In genomic region chr15:92820233-92821021, GRCh38 we compare ENCODE assay signal across 8 cellular contexts.
A peak's percentile ranks its signal among the peaks of the same experiment; 100 is the strongest.
DNase-seq lines count a peak whose midpoint lies in the region; TF ChIP-seq lines count a peak whose summit lies in the region.

No MANE protein-coding gene starts in this region.

- H3K4me3 Mint-ChIP-seq in HFFc6, result peak overlapping the region; percentile 90
- peak overlapping the region; percentile 79 for H3K4me3 Mint-ChIP-seq in activated naive CD4-positive, alpha-beta T cell treated with anti-CD3 and anti-CD28 coated beads for 36 hours

- H3K27me3 Mint-ChIP-seq in HFFc6 (ENCODE audit: insufficient read depth), result no peaks in the 10 kb centered on the region; the same call in 1 of the 2 replicates
- no peaks in the 10 kb centered on the region for H3K27me3 Mint-ChIP-seq in activated naive CD4-positive, alpha-beta T cell treated with anti-CD3 and anti-CD28 coated beads for 36 hours (ENCODE audit: low read depth)

- no peaks in the 10 kb centered on the region for H3K36me3 Mint-ChIP-seq in HFFc6 (ENCODE audit: low read depth)
- no peaks in the 10 kb centered on the region for H3K36me3 Mint-ChIP-seq in activated naive CD4-positive, alpha-beta T cell treated with anti-CD3 and anti-CD28 coated beads for 36 hours (ENCODE audit: low read depth)

- intact Hi-C loops in activated naive CD4-positive, alpha-beta T cell treated with anti-CD3 and anti-CD28 coated beads for 36 hours (cut with micrococcal nuclease), result loop anchor here (1.0 to 2.0 kb wide), 4 partner anchors 11 to 80 kb away; partner anchors contain the start of gene CHD2

- CTCF ChIA-PET in activated naive CD4-positive, alpha-beta T cell treated with anti-CD3 and anti-CD28 coated beads for 36 hours (lab: Charles Lee), result interaction anchor here (1.0 to 3.2 kb wide), 6 partner anchors 10 to 17 kb away, joined by 3 to 12 read pairs (median 7); no protein-coding TSS in a partner anchor

- H3K27me3 ChIP-seq in GM06990 (replicated peaks; ENCODE audit: control insufficient read depth, insufficient read depth, low read length), result no peaks in the 10 kb centered on the region
- no peaks in the 10 kb centered on the region for H3K27me3 ChIP-seq in suprapubic skin

- TF ChIP-seq EP300 in suprapubic skin (IDR thresholded peaks at IDR 0.05), result no peak

- H3K9me3 Mint-ChIP-seq in HFFc6, result no peaks in the 10 kb centered on the region
- H3K9me3 Mint-ChIP-seq in activated naive CD4-positive, alpha-beta T cell treated with anti-CD3 and anti-CD28 coated beads for 36 hours, result no peaks in the 10 kb centered on the region

- peak overlapping the region; percentile 88 for H3K27ac ChIP-seq in suprapubic skin

- H3K4me3 ChIP-seq in GM06990 (replicated peaks; ENCODE audit: low read depth, low read length) (peak overlapping the region; percentile 69), suprapubic skin (peak overlapping the region; percentile 46)

- peaks cover 52% of the 10 kb centered on the region for H3K4me1 Mint-ChIP-seq in HFFc6 (ENCODE audit: low read depth)
- H3K4me1 Mint-ChIP-seq in activated naive CD4-positive, alpha-beta T cell treated with anti-CD3 and anti-CD28 coated beads for 36 hours (ENCODE audit: low read depth), result peaks cover 73% of the 10 kb centered on the region

- peak; percentile 90 for DNase-seq in GM06990 (ENCODE audit: extremely low read depth, insufficient read length)
- DNase-seq in HFFc6, result peak; percentile 78
- DNase-seq in MV-4-11 (lab: John Stamatoyannopoulos, UW), result peak; percentile 78
- peak; percentile 90 for DNase-seq in SK-MEL-5 (ENCODE audit: low read depth, low spot score)
- DNase-seq in activated naive CD4-positive, alpha-beta T cell treated with anti-CD3 and anti-CD28 coated beads for 36 hours, result peak; percentile 91
- peak; percentile 93 for DNase-seq in germinal center (ENCODE audit: low spot score)
- DNase-seq in occipital lobe (lab: John Stamatoyannopoulos, UW), result peak; percentile 89
- DNase-seq in suprapubic skin (ENCODE audit: low spot score in 2 of 2), result peak; percentile 94 to 95

- in situ Hi-C loops in SK-MEL-5 (cut with HindIII; ENCODE audit: low pct_unique_long_range_greater_than_20kb, low sequenced_read_pairs), result no loop called here

- TF ChIP-seq POLR2A in suprapubic skin (IDR thresholded peaks at IDR 0.05), result peak in 1 of 2 donors; percentile 31

- peaks cover 50% of the 10 kb centered on the region for H3K4me1 ChIP-seq in suprapubic skin

- peak overlapping the region; percentile 98 for H3K27ac Mint-ChIP-seq in HFFc6
- peak overlapping the region; percentile 98 for H3K27ac Mint-ChIP-seq in activated naive CD4-positive, alpha-beta T cell treated with anti-CD3 and anti-CD28 coated beads for 36 hours

- WGBS in suprapubic skin, result 9% methylated on average over 29 of the region's 37 CpGs

- TF ChIP-seq CTCF in GM06990 (IDR thresholded peaks at IDR 0.05; ENCODE audit: insufficient read depth, low read length, poor library complexity, severe bottlenecking), result no peak
- TF ChIP-seq CTCF in HFFc6 (IDR thresholded peaks at IDR 0.05), result no peak
- no peak for TF ChIP-seq CTCF in suprapubic skin (IDR thresholded peaks at IDR 0.05)

- no peaks in the 10 kb centered on the region for H3K9me3 ChIP-seq in suprapubic skin

- H3K36me3 ChIP-seq in GM06990 (ENCODE audit: control insufficient read depth, insufficient read depth, low read length), result no peaks in the 10 kb centered on the region
- H3K36me3 ChIP-seq in suprapubic skin, result no peaks in the 10 kb centered on the region

Comparison
In these comparisons a context has a peak if more than half of its experiments do, and no peak if none do; other contexts are left out.
1. Peak in every context shown above with its lines: DNase-seq, H3K4me3 ChIP-seq and H3K27ac ChIP-seq.